ENCODE assay signal across 31 cellular contexts in genomic region chr11:110779108-110779507, GRCh38.
"Had no signal": no experiment of that assay in that cellular context is flagged by ENCODE, and none has a peak within 500 bp of the region (broad histone marks: within the 10 kb centered on the region; RNA-seq: fewer than 3 reads in every experiment).

No MANE protein-coding gene starts in this region.

- H3K4me3 ChIP-seq: adrenal gland, cardiac muscle cell, heart right ventricle, left lung, skin epidermis, thoracic aorta had no signal

- H3K27ac Mint-ChIP-seq: activated CD4-positive, alpha-beta memory T cell treated with anti-CD3 and anti-CD28 coated beads for 36 hours; activated CD4-positive, alpha-beta T cell treated with anti-CD3 and anti-CD28 coated beads, Interleukin-2, amount 10 ng/mL, durations not matched to agents 24 days and 14 days; activated naive CD4-positive, alpha-beta T cell treated with anti-CD3 and anti-CD28 coated beads for 36 hours; activated naive CD8-positive, alpha-beta T cell treated with anti-CD3 and anti-CD28 coated beads for 36 hours; activated T-helper 1 cell treated with anti-CD3 and anti-CD28 coated beads, Interleukin-12 subunit alpha, Interleukin-12 subunit beta, Interleukin-2, Interleukin-4 antibody, amounts not matched to agents 30 ng/mL and 10 ng/mL and 1 ng/mL, durations not matched to agents 14 hours and 24 hours and 36 hours; brain; nephron progenitor cell; T-helper 17 cell; type B pancreatic cell had no signal

- H3K4me3 Mint-ChIP-seq: activated CD4-positive, alpha-beta memory T cell treated with anti-CD3 and anti-CD28 coated beads for 36 hours; activated CD4-positive, alpha-beta T cell treated with anti-CD3 and anti-CD28 coated beads, Interleukin-2, amount 10 ng/mL, durations not matched to agents 24 days and 14 days; activated naive CD4-positive, alpha-beta T cell treated with anti-CD3 and anti-CD28 coated beads for 36 hours; activated naive CD8-positive, alpha-beta T cell treated with anti-CD3 and anti-CD28 coated beads for 36 hours; activated T-helper 1 cell treated with anti-CD3 and anti-CD28 coated beads, Interleukin-12 subunit alpha, Interleukin-12 subunit beta, Interleukin-2, Interleukin-4 antibody, amounts not matched to agents 30 ng/mL and 10 ng/mL and 1 ng/mL, durations not matched to agents 14 hours and 24 hours and 36 hours; brain; mesothelial cell of epicardium; nephron progenitor cell; T-helper 17 cell; type B pancreatic cell had no signal

- H3K9me3 ChIP-seq: adrenal gland, neutrophil had no signal

- H3K9me3 Mint-ChIP-seq: activated T-helper 1 cell treated with anti-CD3 and anti-CD28 coated beads, Interleukin-12 subunit alpha, Interleukin-12 subunit beta, Interleukin-2, Interleukin-4 antibody, amounts not matched to agents 30 ng/mL and 10 ng/mL and 1 ng/mL, durations not matched to agents 14 hours and 24 hours and 36 hours had no signal

- H3K27me3 ChIP-seq: adrenal gland, cardiac muscle cell, foreskin keratinocyte, heart right ventricle, left lung, neutrophil had no signal

- H3K4me1 ChIP-seq: adrenal gland, foreskin keratinocyte had no signal

- H3K27ac ChIP-seq: adrenal gland, cardiac muscle cell, foreskin keratinocyte, heart right ventricle, neutrophil, WERI-Rb-1 had no signal

- H3K4me1 Mint-ChIP-seq: activated CD4-positive, alpha-beta T cell treated with anti-CD3 and anti-CD28 coated beads, Interleukin-2, amount 10 ng/mL, durations not matched to agents 24 days and 14 days; activated naive CD8-positive, alpha-beta T cell treated with anti-CD3 and anti-CD28 coated beads for 36 hours; brain; nephron progenitor cell; T-helper 17 cell had no signal

- ATAC-seq: foreskin keratinocyte; heart right ventricle; sciatic nerve; stimulated activated naive CD8-positive, alpha-beta T cell treated with anti-CD3 and anti-CD28 coated beads, Interleukin-15, Interleukin-2, amounts not matched to agents 100 U/mL and 50 U/mL, for 24 hours; T-helper 17 cell had no signal

- DNase-seq: activated CD4-positive, alpha-beta memory T cell treated with anti-CD3 and anti-CD28 coated beads for 36 hours; activated CD4-positive, alpha-beta T cell treated with anti-CD3 and anti-CD28 coated beads, Interleukin-2, amount 10 ng/mL, durations not matched to agents 24 days and 14 days; activated CD4-positive, CD25-positive, alpha-beta regulatory T cell treated with anti-CD3 and anti-CD28 coated beads, Interleukin-2, amount 50 U/mL, for 72 hours; activated CD8-positive, alpha-beta memory T cell treated with anti-CD3 and anti-CD28 coated beads, Interleukin-2, amount 50 U/mL, for 4 hours; activated effector memory CD4-positive, alpha-beta T cell treated with anti-CD3 and anti-CD28 coated beads, Interleukin-2, amount 50 U/mL, for 16 hours; activated naive CD4-positive, alpha-beta T cell treated with anti-CD3 and anti-CD28 coated beads for 36 hours; activated naive CD8-positive, alpha-beta T cell treated with anti-CD3 and anti-CD28 coated beads for 36 hours; activated T-cell treated with anti-CD3 and anti-CD28 coated beads, Interleukin-2, amount 50 U/mL, for 1 hour; adrenal gland; aorta; cortex of kidney; foreskin keratinocyte; heart right ventricle; left lung; nephron progenitor cell; stimulated activated CD4-positive, alpha-beta T cell treated with anti-CD3 and anti-CD28 coated beads, Interleukin-12 subunit alpha, Interleukin-12 subunit beta, amount 100 ng/mL, for 4 hours; stimulated activated CD4-positive, alpha-beta T cell treated with anti-CD3 and anti-CD28 coated beads, Interleukin-4, amount 100 ng/mL, for 1 hour; stimulated activated naive CD8-positive, alpha-beta T cell treated with anti-CD3 and anti-CD28 coated beads, Interleukin-15, Interleukin-2, amounts not matched to agents 100 U/mL and 50 U/mL, for 24 hours; T-helper 17 cell; T1000; WERI-Rb-1 had no signal

- H3K27me3 Mint-ChIP-seq: activated CD4-positive, alpha-beta memory T cell treated with anti-CD3 and anti-CD28 coated beads for 36 hours; activated naive CD8-positive, alpha-beta T cell treated with anti-CD3 and anti-CD28 coated beads for 36 hours; brain; naive B cell; T-helper 17 cell; type B pancreatic cell had no signal

- H3K36me3 ChIP-seq: adrenal gland, cardiac muscle cell, heart right ventricle, left lung, neutrophil, thoracic aorta, WERI-Rb-1 had no signal

- H3K36me3 Mint-ChIP-seq: activated CD4-positive, alpha-beta memory T cell treated with anti-CD3 and anti-CD28 coated beads for 36 hours; activated naive CD8-positive, alpha-beta T cell treated with anti-CD3 and anti-CD28 coated beads for 36 hours; brain; mesothelial cell of epicardium; type B pancreatic cell had no signal
